In genomic region chr16:53091508-53092211, GRCh38 we compare ENCODE assay signal across 8 cellular contexts. TPM values are rescaled to one million over a fixed set of nuclear protein-coding genes. Genes with fewer than 3 reads are reported as not detected.
A peak's percentile ranks its signal among the peaks of the same experiment; 100 is the strongest.
DNase-seq lines count a peak whose midpoint lies in the region; ATAC-seq and TF ChIP-seq lines count a peak whose summit lies in the region.

No MANE protein-coding gene starts in this region.

- no peaks in the 10 kb centered on the region for H3K9me3 Mint-ChIP-seq in CD8-positive, alpha-beta T cell

- TF ChIP-seq CTCF in stomach (IDR thresholded peaks at IDR 0.05), result no peak
- no peak for TF ChIP-seq CTCF in CD8-positive, alpha-beta T cell (IDR thresholded peaks at IDR 0.05)

- TF ChIP-seq EP300 in stomach (IDR thresholded peaks at IDR 0.05), result no peak

- no peak for TF ChIP-seq POLR2A in stomach (IDR thresholded peaks at IDR 0.05)

- peaks cover 51 to 76% (median 59%) of the 10 kb centered on the region in 4 donors for H3K4me1 ChIP-seq in stomach
- no peaks in the 10 kb centered on the region for H3K4me1 ChIP-seq in CD8-positive, alpha-beta T cell (ENCODE audit: insufficient read depth, low read length)

- peak overlapping the region; percentile 74 for H3K27ac ChIP-seq in caudate nucleus (ENCODE audit: low read depth, low read length)
- peak overlapping the region; percentile 75 to 87 (median 87) for H3K27ac ChIP-seq in stomach
- H3K27ac ChIP-seq in CD8-positive, alpha-beta T cell (ENCODE audit: low read depth, low read length), result no peak overlapping the region

- DNase-seq in AG20443 (ENCODE audit: low spot score) (peak; percentile 72), NCI-H69 (lab: John Stamatoyannopoulos, UW) (peak; percentile 94), caudate nucleus (lab: John Stamatoyannopoulos, UW) (peak in 60 of 61 donors; percentile 19 to 97 (median 81)), left colon (peak; percentile 39 to 56), stomach (peak; percentile 27)
- DNase-seq in CD8-positive, alpha-beta T cell, result no peak

- H3K27me3 ChIP-seq in stomach, result no peaks in the 10 kb centered on the region
- no peaks in the 10 kb centered on the region for H3K27me3 ChIP-seq in CD8-positive, alpha-beta T cell (ENCODE audit: insufficient read depth, low read length)

- CTCF ChIA-PET in CD8-positive, alpha-beta T cell (lab: Charles Lee), result interaction anchor here (1.6 kb wide), 1 partner anchor 37 kb away, joined by 5 read pairs; the partner anchor contains the start of gene CHD9

- no peaks in the 10 kb centered on the region for H3K36me3 Mint-ChIP-seq in CD8-positive, alpha-beta T cell

- peak overlapping the region in 2 of 4 donors; percentile 1 to 10 for H3K4me3 ChIP-seq in stomach
- no peak overlapping the region for H3K4me3 ChIP-seq in CD8-positive, alpha-beta T cell (ENCODE audit: low read depth, low read length)

- no peaks in the 10 kb centered on the region for H3K27me3 Mint-ChIP-seq in CD8-positive, alpha-beta T cell (ENCODE audit: low read depth)

- no peaks in the 10 kb centered on the region for H3K9me3 ChIP-seq in stomach
- no peaks in the 10 kb centered on the region for H3K9me3 ChIP-seq in CD8-positive, alpha-beta T cell (ENCODE audit: low read length)

- intact Hi-C loops in left colon (cut with DNase I, micrococcal nuclease), result no loop called here
- intact Hi-C loops in stomach (cut with DNase I; ENCODE audit: low total_unique reads), result no loop called here
- intact Hi-C loops in CD8-positive, alpha-beta T cell (cut with DNase I, micrococcal nuclease), result no loop called here

- ATAC-seq in GM18520 (IDR thresholded peaks at IDR 0.05; ENCODE audit: unreplicated experiment), result peak; percentile 66
- ATAC-seq in HG03103 (IDR thresholded peaks at IDR 0.05; ENCODE audit: low read depth, unreplicated experiment), result peak; percentile 57
- no peak for ATAC-seq in left colon
- no peak for ATAC-seq in CD8-positive, alpha-beta T cell

- H3K36me3 ChIP-seq in stomach, result no peaks in the 10 kb centered on the region
- H3K36me3 ChIP-seq in CD8-positive, alpha-beta T cell (ENCODE audit: insufficient read depth, low read length), result no peaks in the 10 kb centered on the region

- H3K27ac Mint-ChIP-seq in CD8-positive, alpha-beta T cell, result no peak overlapping the region

- peaks cover 38% of the 10 kb centered on the region for H3K4me1 Mint-ChIP-seq in CD8-positive, alpha-beta T cell (ENCODE audit: low read depth)

- POLR2A ChIA-PET in CD8-positive, alpha-beta T cell (lab: Charles Lee), result no interaction called here

- H3K4me3 Mint-ChIP-seq in CD8-positive, alpha-beta T cell, result no peak overlapping the region

- WGBS in stomach, 5 donors, result 45 to 67% (median 59%) methylated on average over 7 of the region's 7 CpGs

RNA-seq across cellular contexts. Expression of gene CHD9, which starts 36.9 kb away (rescaled TPM):
- 10 to 100 TPM; 68.6 to 73.7 TPM for total RNA-seq in left colon
- total RNA-seq in stomach, result 100 to 1,000 TPM in 2 of 5 donors, 10 to 100 TPM in 3; 26.6 to 224 (median 78.1) TPM
- 1 to 10 TPM; 8.1 to 9.7 (median 8.7) TPM for polyA plus RNA-seq in stomach
- total RNA-seq in CD8-positive, alpha-beta T cell, result 10 to 100 TPM; 23.2 to 23.5 TPM

RNA-seq across cellular contexts. Expression of gene CHD9NB, which starts 39.0 kb away (rescaled TPM):
- total RNA-seq in left colon (1 to 10 TPM; 5.0 to 6.1 TPM), stomach (1 to 10 TPM in 1 of 5 donors, under 1 TPM in 3, not detected in 1; 0.58 to 8.2 (median 0.81) TPM)
- 1 to 10 TPM in 2 of 3 donors, under 1 TPM in 1; 0.93 to 1.7 (median 1.1) TPM for polyA plus RNA-seq in stomach
- not detected for total RNA-seq in CD8-positive, alpha-beta T cell

Comparison
In these comparisons a context has a peak if more than half of its experiments do, and no peak if none do; other contexts are left out.
1. DNase-seq: peak in AG20443 (single experiment), NCI-H69 (single experiment), caudate nucleus (60 of 61), left colon (2 of 2) and stomach (single experiment); none in CD8-positive, alpha-beta T cell (0 of 7).
2. ATAC-seq: peak in GM18520 (single experiment) and HG03103 (single experiment); none in left colon (single experiment) and CD8-positive, alpha-beta T cell (single experiment).